In genomic region chr20:44157061-44157460, GRCh38 we compare ENCODE assay signal across 19 cellular contexts. TPM values are rescaled to one million over a fixed set of nuclear protein-coding genes. Genes with fewer than 3 reads are reported as not detected.
"Had no signal": no experiment of that assay in that cellular context is flagged by ENCODE, and none has a peak within 500 bp of the region (broad histone marks: within the 10 kb centered on the region; RNA-seq: fewer than 3 reads in every experiment).

No MANE protein-coding gene starts in this region.

- H3K4me3 Mint-ChIP-seq: activated T-cell treated with anti-CD3 and anti-CD28 coated beads, Interleukin-2, amount 50 U/mL, for 24 hours; natural killer cell had no signal

- H3K9me3 ChIP-seq: colonic mucosa, neutrophil, vagina had no signal

- H3K4me1 Mint-ChIP-seq: natural killer cell had no signal

- DNase-seq: activated CD4-positive, alpha-beta T cell treated with anti-CD3 and anti-CD28 coated beads for 1 hour; activated CD4-positive, alpha-beta T cell treated with anti-CD3 and anti-CD28 coated beads, Interleukin-2, amount 50 U/mL, for 48 hours; activated naive CD4-positive, alpha-beta T cell treated with anti-CD3 and anti-CD28 coated beads, Interleukin-2, amount 50 U/mL, for 16 hours; activated T-cell treated with anti-CD3 and anti-CD28 coated beads, Interleukin-2, amount 50 U/mL, for 24 hours; caudate nucleus; colonic mucosa; foreskin keratinocyte; head of caudate nucleus; left cardiac atrium; natural killer cell; stimulated activated CD4-positive, alpha-beta T cell treated with anti-CD3 and anti-CD28 coated beads, Interleukin-12 subunit alpha, Interleukin-12 subunit beta, amount 100 ng/mL, for 4 hours; stimulated activated CD4-positive, alpha-beta T cell treated with anti-CD3 and anti-CD28 coated beads, Interleukin-2, amount 100 ng/mL, for 24 hours; stomach had no signal

- FAIRE-seq: endothelial cell of umbilical vein had no signal

- H3K27me3 ChIP-seq: colonic mucosa, foreskin keratinocyte, vagina had no signal

- H3K4me3 ChIP-seq: colonic mucosa, stomach, vagina had no signal

- H3K27ac ChIP-seq: colonic mucosa, foreskin keratinocyte, neutrophil, vagina had no signal

- H3K9me3 Mint-ChIP-seq: activated T-cell treated with anti-CD3 and anti-CD28 coated beads, Interleukin-2, amount 50 U/mL, for 24 hours; natural killer cell had no signal

- H3K27ac Mint-ChIP-seq: activated T-cell treated with anti-CD3 and anti-CD28 coated beads, Interleukin-2, amount 50 U/mL, for 24 hours; natural killer cell had no signal

- ATAC-seq: foreskin keratinocyte, natural killer cell had no signal

- H3K4me1 ChIP-seq: colonic mucosa, vagina had no signal

- H3K36me3 ChIP-seq: colonic mucosa, neutrophil, vagina had no signal

- H3K36me3 Mint-ChIP-seq: natural killer cell had no signal

RNA-seq across cellular contexts. Expression of gene JPH2, which starts 29.9 kb away (rescaled TPM):
- total RNA-seq: endothelial cell of umbilical vein; lung microvascular endothelial cell; mononuclear cell; natural killer cell; T-helper 1 cell treated with Interleukin-12 subunit alpha and Interleukin-12 subunit beta and Interleukin-4 antibody, amounts not matched to agents 30 ng/mL and 1 ng/mL, for 36 hours had no signal
- polyA plus RNA-seq: endothelial cell of umbilical vein had no signal
